Comparison of ENCODE assay signal across 9 cellular contexts in the genomic region with DNA sequence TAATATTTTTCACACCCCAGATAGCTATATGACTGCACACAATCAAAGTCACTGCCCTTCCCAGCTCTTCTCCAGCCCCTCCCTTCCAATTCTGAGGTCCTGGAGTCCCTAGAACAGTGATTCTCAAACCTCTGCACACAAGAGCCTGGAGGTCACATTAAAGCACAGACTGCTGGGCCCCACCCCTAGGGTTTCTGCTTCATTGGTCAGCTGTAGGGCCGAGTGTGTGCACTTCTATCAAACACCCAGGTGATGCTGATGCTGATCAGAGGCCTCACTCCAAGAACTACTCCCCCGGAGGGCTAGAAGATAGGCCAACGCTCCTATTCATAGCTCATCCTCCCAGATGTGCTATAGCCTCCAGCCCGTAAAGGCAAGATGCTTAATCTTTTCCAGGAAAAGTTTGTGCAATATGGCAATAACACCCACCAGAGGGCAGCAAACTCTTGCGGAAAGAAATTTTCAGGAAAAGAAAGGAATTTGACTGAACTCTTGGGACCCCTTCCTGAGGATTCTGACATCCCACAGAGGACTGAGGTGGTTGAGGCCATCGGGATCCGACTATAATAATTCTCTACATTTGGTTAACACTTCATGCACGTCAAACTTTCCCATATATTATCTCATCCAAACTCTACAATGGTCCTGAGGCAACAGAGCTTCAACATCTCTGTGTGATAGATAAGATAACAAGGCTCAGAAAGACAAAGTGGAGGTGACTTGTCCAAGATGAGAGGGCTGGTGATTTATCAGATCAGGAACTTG.
DNase-seq lines count a peak whose midpoint lies in the region; ATAC-seq, FAIRE-seq and TF ChIP-seq lines count a peak whose summit lies in the region.
"Had no signal": no experiment of that assay in that cellular context is flagged by ENCODE, and none has a peak within 500 bp of the region (broad histone marks: within the 10 kb centered on the region; RNA-seq: fewer than 3 reads in every experiment).

No MANE protein-coding gene starts in this region.

- no peak overlapping the region for H3K9ac ChIP-seq in endothelial cell of umbilical vein (replicated peaks; ENCODE audit: extremely low read depth, insufficient read depth, low read length)

- H3K9me3 ChIP-seq in endothelial cell of umbilical vein (replicated peaks; ENCODE audit: control insufficient read depth, insufficient read depth, low read length), result no peaks in the 10 kb centered on the region
- no peaks in the 10 kb centered on the region for H3K9me3 ChIP-seq in mucosa of descending colon
- H3K9me3 ChIP-seq: neutrophil had no signal

- no peak overlapping the region for H3K4me2 ChIP-seq in endothelial cell of umbilical vein (ENCODE audit: insufficient read depth, low read length)

- no peak for TF ChIP-seq POLR2A in endothelial cell of umbilical vein (IDR thresholded peaks at IDR 0.05; ENCODE audit: low read depth, low read length)

- H3K36me3 ChIP-seq in endothelial cell of umbilical vein (ENCODE audit: control insufficient read depth in 2 of 2, extremely low read depth in 1 of 2, insufficient read depth in 2 of 2, low read length in 2 of 2) (no peaks in the 10 kb centered on the region), mucosa of descending colon (ENCODE audit: low read depth) (no peaks in the 10 kb centered on the region)
- H3K36me3 ChIP-seq: neutrophil had no signal

- intact Hi-C loops in endothelial cell of umbilical vein (cut with micrococcal nuclease), result loop anchor here (1.0 to 5.0 kb wide), 3 partner anchors 16 to 474 kb away; no protein-coding TSS in a partner anchor
- intact Hi-C loops in mucosa of descending colon (cut with DNase I, micrococcal nuclease), result loop anchor here (5.0 kb wide), 1 partner anchor 234 kb away; no protein-coding TSS in a partner anchor

- BruUV-seq in endothelial cell of umbilical vein (replicated peaks; lab: Mats Ljungman, UMichigan), result no TSS peak

- POLR2A ChIA-PET in HEK293T (lab: Yijun Ruan, JAX), result interaction anchor here (0.6 kb wide), 1 partner anchor 14 kb away, joined by 3 read pairs; no protein-coding TSS in a partner anchor
- POLR2A ChIA-PET in endothelial cell of umbilical vein (lab: Charles Lee), result no interaction called here

- dilution Hi-C loops in endothelial cell of umbilical vein (cut with MboI; ENCODE audit: extremely low pct_ligation_motif_present, low sequenced_read_pairs), result loop anchor here (25.0 kb wide), 1 partner anchor 234 kb away; no protein-coding TSS in a partner anchor

- H3K27me3 ChIP-seq in endothelial cell of umbilical vein (ENCODE audit: control insufficient read depth in 2 of 2, insufficient read depth in 2 of 2, low read length in 2 of 2), result peaks cover 4% of the 10 kb centered on the region in 2 experiments

- TF ChIP-seq CTCF in endothelial cell of umbilical vein (IDR thresholded peaks at IDR 0.05; ENCODE audit: extremely low read depth in 1 of 2, insufficient read depth in 1 of 2, low read depth in 1 of 2, low read length in 2 of 2), result peak; percentile 53 to 66
- TF ChIP-seq CTCF in mucosa of descending colon (IDR thresholded peaks at IDR 0.05), result peak; percentile 42

- FAIRE-seq in RCC 7860 (lab: Jason Lieb, UNC) (no peak), endothelial cell of umbilical vein (lab: Jason Lieb, UNC) (peak; percentile 88)

- H3K4me3 ChIP-seq in endothelial cell of umbilical vein (replicated peaks in 1 of 3; ENCODE audit: insufficient read depth in 1 of 3, low read depth in 1 of 3, low read length in 3 of 3) (no peak overlapping the region), mucosa of descending colon (no peak overlapping the region)

- CTCF ChIA-PET in HEK293T (lab: Yijun Ruan, JAX) (interaction anchor here (0.6 to 4.4 kb wide), 15 partner anchors 8 to 376 kb away, joined by 3 to 98 read pairs (median 5); no protein-coding TSS in a partner anchor), endothelial cell of umbilical vein (lab: Charles Lee) (interaction anchor here (0.6 to 10.0 kb wide), 37 partner anchors 8 to 1940 kb away, joined by 3 to 372 read pairs (median 4); partner anchors contain the start of gene PKDCC)

- peak; percentile 53 for ATAC-seq in mucosa of descending colon
- ATAC-seq in GM21528 (IDR thresholded peaks at IDR 0.05; ENCODE audit: low FRiP score, unreplicated experiment), result no peak
- no peak for ATAC-seq in GM19395 (IDR thresholded peaks at IDR 0.05; ENCODE audit: unreplicated experiment)

- H3K4me1 ChIP-seq in endothelial cell of umbilical vein (ENCODE audit: control insufficient read depth, extremely low read depth, insufficient read depth, low read length), result no peaks in the 10 kb centered on the region
- H3K4me1 ChIP-seq in mucosa of descending colon (ENCODE audit: low read depth), result no peaks in the 10 kb centered on the region

- no peaks in the 10 kb centered on the region for H3K79me2 ChIP-seq in endothelial cell of umbilical vein (ENCODE audit: control insufficient read depth, insufficient read depth, low read length)

- DNase-seq in Caki2 (ENCODE audit: low read depth) (peak; percentile 73), HEK293T (ENCODE audit: extremely low spot score) (peak; percentile 59), RCC 7860 (ENCODE audit: low spot score) (peak; percentile 22), endothelial cell of umbilical vein (ENCODE audit: low read depth, low spot score) (peak; percentile 53), mucosa of descending colon (peak in 1 of 3 donors; percentile 79), SIG-M5 (lab: John Stamatoyannopoulos, UW) (no peak)

- in situ Hi-C loops in Caki2 (cut with HindIII; ENCODE audit: low pct_unique_long_range_greater_than_20kb, low sequenced_read_pairs), result loop anchor here (25.0 kb wide), 1 partner anchor 234 kb away; no protein-coding TSS in a partner anchor

- H3K27ac ChIP-seq in endothelial cell of umbilical vein (ENCODE audit: insufficient read depth, low read depth, low read length), result no peak overlapping the region
- H3K27ac ChIP-seq: neutrophil had no signal

- H4K20me1 ChIP-seq in endothelial cell of umbilical vein (replicated peaks; ENCODE audit: control insufficient read depth, extremely low read depth, insufficient read depth, low read length), result no peaks in the 10 kb centered on the region

- no peaks in the 10 kb centered on the region for H3K9me1 ChIP-seq in endothelial cell of umbilical vein (replicated peaks; ENCODE audit: control insufficient read depth, extremely low read depth, insufficient read depth, low read length)

- H2AFZ ChIP-seq in endothelial cell of umbilical vein (ENCODE audit: low read depth, low read length), result no peak overlapping the region

TF ChIP-seq in HEK293T, 16 proteins besides CTCF, POLR2A, EP300 and RAD21:
- no peak for TF ChIP-seq ZNF384 (IDR thresholded peaks at IDR 0.05)
- no peak for TF ChIP-seq FOXK2 (IDR thresholded peaks at IDR 0.05)
- no peak for TF ChIP-seq SUZ12 (IDR thresholded peaks at IDR 0.05)
- no peak for TF ChIP-seq HDGF (IDR thresholded peaks at IDR 0.05; ENCODE audit: borderline replicate concordance)
- TF ChIP-seq TARDBP (IDR thresholded peaks at IDR 0.05), result no peak
- no peak for TF ChIP-seq L3MBTL2 (conservative IDR thresholded peaks at IDR 0.05)
- no peak for TF ChIP-seq SP1 (IDR thresholded peaks at IDR 0.05)
- TF ChIP-seq, protein P1, sequence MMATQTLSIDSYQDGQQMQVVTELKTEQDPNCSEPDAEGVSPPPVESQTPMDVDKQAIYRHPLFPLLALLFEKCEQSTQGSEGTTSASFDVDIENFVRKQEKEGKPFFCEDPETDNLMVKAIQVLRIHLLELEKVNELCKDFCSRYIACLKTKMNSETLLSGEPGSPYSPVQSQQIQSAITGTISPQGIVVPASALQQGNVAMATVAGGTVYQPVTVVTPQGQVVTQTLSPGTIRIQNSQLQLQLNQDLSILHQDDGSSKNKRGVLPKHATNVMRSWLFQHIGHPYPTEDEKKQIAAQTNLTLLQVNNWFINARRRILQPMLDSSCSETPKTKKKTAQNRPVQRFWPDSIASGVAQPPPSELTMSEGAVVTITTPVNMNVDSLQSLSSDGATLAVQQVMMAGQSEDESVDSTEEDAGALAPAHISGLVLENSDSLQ (IDR thresholded peaks at IDR 0.05), result no peak
- no peak for TF ChIP-seq LEF1 (IDR thresholded peaks at IDR 0.05; ENCODE audit: borderline replicate concordance)
- no peak for TF ChIP-seq ARNT (IDR thresholded peaks at IDR 0.05)
- TF ChIP-seq ELF4 (IDR thresholded peaks at IDR 0.05), result no peak
- no peak for TF ChIP-seq FOXA1 (IDR thresholded peaks at IDR 0.05)
- TF ChIP-seq FOXM1 (IDR thresholded peaks at IDR 0.05; ENCODE audit: borderline replicate concordance), result no peak
- no peak for TF ChIP-seq BHLHE40 (IDR thresholded peaks at IDR 0.05; ENCODE audit: borderline replicate concordance)
- no peak for TF ChIP-seq CTBP1 (IDR thresholded peaks at IDR 0.05; ENCODE audit: borderline replicate concordance)
- no peak for TF ChIP-seq NFRKB (IDR thresholded peaks at IDR 0.05)

TF ChIP-seq in endothelial cell of umbilical vein, 7 proteins besides CTCF, POLR2A, EP300 and RAD21:
- TF ChIP-seq EZH2 (IDR thresholded peaks at IDR 0.05; ENCODE audit: borderline replicate concordance, low read depth, low read length, severe bottlenecking) (no peak), GATA2 (IDR thresholded peaks at IDR 0.05; ENCODE audit: insufficient read depth, insufficient read length, low read depth, low read length) (no peak), MYC (IDR thresholded peaks at IDR 0.05; ENCODE audit: low read depth, low read length) (no peak), JUN (IDR thresholded peaks at IDR 0.05; ENCODE audit: borderline replicate concordance, insufficient read depth, insufficient read length, low read depth) (no peak), POLR2AphosphoS5 (IDR thresholded peaks at IDR 0.05; ENCODE audit: insufficient read depth, low read depth, low read length) (no peak), FOS (IDR thresholded peaks at IDR 0.05; ENCODE audit: borderline replicate concordance, insufficient read depth, low read length) (no peak)
- TF ChIP-seq, protein P2, sequence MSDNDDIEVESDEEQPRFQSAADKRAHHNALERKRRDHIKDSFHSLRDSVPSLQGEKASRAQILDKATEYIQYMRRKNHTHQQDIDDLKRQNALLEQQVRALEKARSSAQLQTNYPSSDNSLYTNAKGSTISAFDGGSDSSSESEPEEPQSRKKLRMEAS (IDR thresholded peaks at IDR 0.05; ENCODE audit: insufficient read depth, insufficient read length), result no peak
